ENCODE assay signal across 22 cellular contexts in the genomic region with DNA sequence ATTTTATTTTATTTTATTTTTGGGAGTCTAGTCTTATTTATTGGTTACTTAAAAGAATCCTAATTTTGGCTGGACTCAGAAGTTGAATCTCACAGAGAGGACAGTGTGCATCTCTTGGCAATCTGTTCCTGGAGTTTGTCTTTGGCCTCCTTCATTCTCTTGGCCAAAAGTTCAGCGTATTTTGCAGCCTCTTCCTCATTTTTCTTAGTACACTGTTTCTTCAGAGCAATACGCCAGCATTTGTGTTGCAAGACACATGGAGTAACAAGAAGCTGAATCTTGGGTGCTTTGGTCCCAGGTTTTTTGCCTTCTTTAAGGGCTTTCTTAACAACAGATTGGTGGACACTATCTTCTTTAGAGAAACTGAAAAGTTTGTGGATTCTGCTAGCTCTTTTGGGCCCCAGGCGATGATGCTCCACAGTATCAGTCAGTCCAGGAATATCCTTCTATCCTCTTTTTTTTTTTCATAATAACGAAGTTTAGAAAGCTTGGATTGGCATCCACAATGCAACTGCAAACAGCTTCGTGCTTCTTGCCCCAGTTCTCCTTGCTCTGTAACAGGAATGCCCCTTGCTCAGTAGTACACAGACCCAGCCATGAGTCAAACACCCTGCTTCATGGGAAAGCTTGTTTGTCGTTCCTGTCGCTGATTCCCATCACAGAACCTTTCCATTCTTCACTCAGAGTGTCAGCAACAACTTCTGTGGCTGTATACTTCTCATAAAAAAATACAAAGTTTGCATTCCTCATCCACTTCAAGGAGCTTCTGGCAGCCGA. TPM values are rescaled to one million over a fixed set of nuclear protein-coding genes. Genes with fewer than 3 reads are reported as not detected.
DNase-seq lines count a peak whose midpoint lies in the region; ATAC-seq, FAIRE-seq and TF ChIP-seq lines count a peak whose summit lies in the region.
"Had no signal": no experiment of that assay in that cellular context is flagged by ENCODE, and none has a peak within 500 bp of the region (broad histone marks: within the 10 kb centered on the region; RNA-seq: fewer than 3 reads in every experiment).

No MANE protein-coding gene starts in this region.

- no peak overlapping the region for H4K91ac ChIP-seq in mesenchymal stem cell (ENCODE audit: low read length)

- H2AFZ ChIP-seq in K562 (ENCODE audit: low read depth, low read length) (no peak overlapping the region), mesenchymal stem cell (ENCODE audit: low read depth, low read length) (no peak overlapping the region)

- H3K27ac Mint-ChIP-seq in naive thymus-derived CD8-positive, alpha-beta T cell = no peak overlapping the region
- H3K27ac Mint-ChIP-seq: natural killer cell had no signal

- H3K27ac ChIP-seq in right atrium auricular region (no peak overlapping the region), K562 (ENCODE audit: extremely low read depth, low read depth, low read length) (no peak overlapping the region), mesenchymal stem cell (ENCODE audit: low read length, poor library complexity, severe bottlenecking) (no peak overlapping the region), aorta (ENCODE audit: low read depth in 1 of 2, low read length in 2 of 2) (no peak overlapping the region)
- H3K27ac ChIP-seq: A549, body of pancreas, dorsolateral prefrontal cortex, RWPE1 had no signal

- H2BK5ac ChIP-seq in mesenchymal stem cell (ENCODE audit: low read depth, low read length, poor library complexity, severe bottlenecking) = no peak overlapping the region

- no peaks in the 10 kb centered on the region for H3K27me3 ChIP-seq in right atrium auricular region
- peaks cover 0 to 11% of the 10 kb centered on the region in 2 experiments; a peak in 3 of 5 replicates for H3K27me3 ChIP-seq in K562 (ENCODE audit: control insufficient read depth in 2 of 2, insufficient read depth in 2 of 2, low read length in 2 of 2)
- no peaks in the 10 kb centered on the region for H3K27me3 ChIP-seq in mesenchymal stem cell (ENCODE audit: control insufficient read depth in 1 of 2, insufficient read depth in 1 of 2, low read length in 2 of 2)
- H3K27me3 ChIP-seq in aorta (ENCODE audit: control insufficient read depth in 1 of 2, insufficient read depth in 2 of 2, low read length in 1 of 2) = no peaks in the 10 kb centered on the region
- H3K27me3 ChIP-seq: body of pancreas, dorsolateral prefrontal cortex had no signal

- ATAC-seq in Right ventricle myocardium superior (ENCODE audit: poor library complexity) = peak; percentile 61
- no peak for ATAC-seq in K562
- ATAC-seq in aorta (ENCODE audit: low FRiP score) = peak; percentile 41
- ATAC-seq in naive thymus-derived CD8-positive, alpha-beta T cell = no peak
- ATAC-seq: A549, body of pancreas, natural killer cell had no signal

- H3K79me1 ChIP-seq in mesenchymal stem cell (replicated peaks; ENCODE audit: low read length, poor library complexity, severe bottlenecking) = no peaks in the 10 kb centered on the region

- H3K4me2 ChIP-seq in K562 (ENCODE audit: insufficient read depth, low read length) (no peak overlapping the region), mesenchymal stem cell (ENCODE audit: low read length, poor library complexity, severe bottlenecking) (no peak overlapping the region)
- H3K4me2 ChIP-seq: A549 had no signal

- H3K9me3 ChIP-seq in right atrium auricular region = no peaks in the 10 kb centered on the region
- no peaks in the 10 kb centered on the region for H3K9me3 ChIP-seq in K562 (replicated peaks; ENCODE audit: control insufficient read depth, insufficient read depth, low read depth, low read length)
- H3K9me3 ChIP-seq in mesenchymal stem cell (ENCODE audit: control insufficient read depth, low read length) = no peaks in the 10 kb centered on the region
- no peaks in the 10 kb centered on the region for H3K9me3 ChIP-seq in aorta (ENCODE audit: control insufficient read depth, low read length)
- H3K9me3 ChIP-seq: A549, body of pancreas had no signal

- H2AK5ac ChIP-seq in mesenchymal stem cell (ENCODE audit: low read length, severe bottlenecking) = no peak overlapping the region

- no peak for FAIRE-seq in K562 (lab: Jason Lieb, UNC)
- FAIRE-seq: A549, HTR-8/SVneo had no signal

- H3K23ac ChIP-seq in mesenchymal stem cell (ENCODE audit: low read length in 2 of 2) = no peak overlapping the region

- no peak overlapping the region for H2BK15ac ChIP-seq in mesenchymal stem cell (ENCODE audit: low read depth, poor library complexity, severe bottlenecking)

- H3K18ac ChIP-seq in mesenchymal stem cell (ENCODE audit: low read depth in 1 of 2, low read length in 2 of 2) = peak overlapping the region in 1 of 2 experiments; percentile 80

- H3K14ac ChIP-seq in mesenchymal stem cell (ENCODE audit: low read length in 2 of 2) = no peak overlapping the region

- BruUV-seq in K562 (replicated peaks; lab: Mats Ljungman, UMichigan) = no TSS peak

- TF ChIP-seq POLR2A in K562 (conservative IDR thresholded peaks at IDR 0.05) = no peak

- H2BK120ac ChIP-seq in mesenchymal stem cell (ENCODE audit: low read depth, low read length) = no peak overlapping the region

- H3K4me3 ChIP-seq in right atrium auricular region = no peak overlapping the region
- no peak overlapping the region for H3K4me3 ChIP-seq in K562
- H3K4me3 ChIP-seq in mesenchymal stem cell (ENCODE audit: insufficient read depth in 1 of 2, low read depth in 1 of 2, low read length in 2 of 2) = peak overlapping the region in 1 of 2 experiments; percentile 1
- no peak overlapping the region for H3K4me3 ChIP-seq in aorta (ENCODE audit: low read length in 2 of 2)
- H3K4me3 ChIP-seq: A549, body of pancreas, dorsolateral prefrontal cortex had no signal

- H3K4me1 Mint-ChIP-seq in naive thymus-derived CD8-positive, alpha-beta T cell = peaks cover 0 to 3% (median 0%) of the 10 kb centered on the region in 4 donors
- H3K4me1 Mint-ChIP-seq: CD8-positive, alpha-beta memory T cell; natural killer cell had no signal

- H3K9me1 ChIP-seq in K562 (ENCODE audit: control insufficient read depth, insufficient read depth, low read length) = no peaks in the 10 kb centered on the region

- no peak overlapping the region for H3K4ac ChIP-seq in mesenchymal stem cell (ENCODE audit: low read depth in 1 of 2, low read length in 2 of 2)

- H4K20me1 ChIP-seq in K562 (replicated peaks; ENCODE audit: control insufficient read depth, insufficient read depth, low read length) = no peaks in the 10 kb centered on the region

- intact Hi-C loops in Right ventricle myocardium superior (cut with DNase I) (no loop called here), K562 (cut with micrococcal nuclease) (loop anchor here (10.0 kb wide), 1 partner anchor 215 kb away; no protein-coding TSS in a partner anchor), aorta (cut with DNase I) (no loop called here)

- H3K27me3 Mint-ChIP-seq in naive thymus-derived CD8-positive, alpha-beta T cell = no peaks in the 10 kb centered on the region

- POLR2A ChIA-PET in K562 (lab: Yijun Ruan, JAX) = interaction anchor here (1.0 kb wide), 1 partner anchor 12 kb away, joined by 3 read pairs; no protein-coding TSS in a partner anchor
- POLR2A ChIA-PET in naive thymus-derived CD8-positive, alpha-beta T cell (lab: Charles Lee) = no interaction called here

- peaks cover 0 to 10% (median 0%) of the 10 kb centered on the region in 9 donors for H3K9me3 Mint-ChIP-seq in naive thymus-derived CD8-positive, alpha-beta T cell
- H3K9me3 Mint-ChIP-seq: CD8-positive, alpha-beta memory T cell; natural killer cell had no signal

- WGBS in K562 (ENCODE audit: insufficient coverage, low coverage, missing lambda C conversion rate) = 0% methylated on average over 8 of the region's 8 CpGs
- 84% methylated on average over 8 of the region's 8 CpGs for WGBS in mesenchymal stem cell
- 82 to 86% methylated on average over 8 of the region's 8 CpGs for WGBS in aorta, 2 donors

- H3K36me3 ChIP-seq in right atrium auricular region (no peaks in the 10 kb centered on the region), K562 (ENCODE audit: control insufficient read depth, insufficient read depth, low read length) (no peaks in the 10 kb centered on the region), mesenchymal stem cell (ENCODE audit: control insufficient read depth in 1 of 2, insufficient read depth in 2 of 2, low read depth in 1 of 2, low read length in 2 of 2) (no peaks in the 10 kb centered on the region), aorta (ENCODE audit: control insufficient read depth in 1 of 2, insufficient read depth in 2 of 2, low read length in 1 of 2) (no peaks in the 10 kb centered on the region)

- in situ Hi-C loops in K562 (cut with MboI) = no loop called here

- TF ChIP-seq EP300 in K562 (IDR thresholded peaks at IDR 0.05; ENCODE audit: low read length) = no peak

- CTCF ChIA-PET in K562 (lab: Yijun Ruan, JAX; ENCODE audit: low intra/inter-chr PET ratio) = no interaction called here

- H3K36me3 Mint-ChIP-seq in naive thymus-derived CD8-positive, alpha-beta T cell = peaks cover 0 to 3% (median 0%) of the 10 kb centered on the region in 3 donors
- H3K36me3 Mint-ChIP-seq: CD8-positive, alpha-beta memory T cell; natural killer cell had no signal

- H3K79me2 ChIP-seq in K562 (ENCODE audit: control insufficient read depth, insufficient read depth, low read length) = no peaks in the 10 kb centered on the region

- TF ChIP-seq RAD21 in K562 (CRISPR knock-in tag; conservative IDR thresholded peaks at IDR 0.05 in 1 of 2, IDR thresholded peaks at IDR 0.05 in 1 of 2) = no peak

- no peak for DNase-seq in Right ventricle myocardium superior
- DNase-seq in right atrium auricular region (ENCODE audit: low spot score) = no peak
- no peak for DNase-seq in K562 (ENCODE audit: extremely low read depth in 1 of 4, low spot score in 3 of 4)
- no peak for DNase-seq in mesenchymal stem cell
- DNase-seq in aorta = no peak
- DNase-seq in stimulated activated naive CD4-positive, alpha-beta T cell treated with Interleukin-2 at 50 U/mL for 16 hours (lab: John Stamatoyannopoulos, UW) = no peak
- no peak for DNase-seq in central memory CD4-positive, alpha-beta T cell
- no peak for DNase-seq in naive thymus-derived CD8-positive, alpha-beta T cell
- DNase-seq: activated CD4-positive, CD25-positive, alpha-beta regulatory T cell treated with anti-CD3 and anti-CD28 coated beads, Interleukin-2, amount 50 U/mL, for 72 hours; activated CD8-positive, alpha-beta memory T cell treated with anti-CD3 and anti-CD28 coated beads, Interleukin-2, amount 50 U/mL, for 48 hours; CD8-positive, alpha-beta memory T cell; dorsolateral prefrontal cortex; GOT3; MM.1S; natural killer cell; NCI-H82; retina; stimulated activated CD4-positive, alpha-beta T cell treated with anti-CD3 and anti-CD28 coated beads, Interleukin-2, amount 100 ng/mL, for 24 hours had no signal

- H4K8ac ChIP-seq in mesenchymal stem cell (ENCODE audit: low read length) = peak overlapping the region; percentile 13

- TF ChIP-seq CTCF in right atrium auricular region (IDR thresholded peaks at IDR 0.05) (no peak), K562 (IDR thresholded peaks at IDR 0.05 in 2 of 3, conservative IDR thresholded peaks at IDR 0.05 in 1 of 3; ENCODE audit: insufficient read depth in 2 of 3, low read depth in 1 of 3, low read length in 3 of 3) (no peak)

- H3K9ac ChIP-seq in K562 (ENCODE audit: insufficient read depth in 1 of 2, low read depth in 2 of 2, low read length in 2 of 2) (no peak overlapping the region), mesenchymal stem cell (ENCODE audit: low read length) (peak overlapping the region; percentile 74)

- H3K4me1 ChIP-seq in right atrium auricular region (peaks cover 0 to 5% of the 10 kb centered on the region in 2 donors), K562 (replicated peaks in 1 of 2; ENCODE audit: control insufficient read depth in 2 of 2, insufficient read depth in 2 of 2, low read length in 2 of 2) (no peaks in the 10 kb centered on the region), mesenchymal stem cell (ENCODE audit: control insufficient read depth, insufficient read depth, low read depth, low read length) (no peaks in the 10 kb centered on the region), aorta (ENCODE audit: control insufficient read depth in 1 of 2, insufficient read depth in 2 of 2, low read length in 2 of 2) (no peaks in the 10 kb centered on the region)
- H3K4me1 ChIP-seq: A549, body of pancreas had no signal

- H2BK12ac ChIP-seq in mesenchymal stem cell (ENCODE audit: low read length in 2 of 2) = no peak overlapping the region

- no peak overlapping the region for H3K4me3 Mint-ChIP-seq in naive thymus-derived CD8-positive, alpha-beta T cell
- H3K4me3 Mint-ChIP-seq: CD8-positive, alpha-beta memory T cell; natural killer cell had no signal

RNA-seq across cellular contexts. Expression of gene RFX8, which starts 34.8 kb away (rescaled TPM):
- total RNA-seq in Right ventricle myocardium superior (not detected), right atrium auricular region (under 1 TPM in 1 of 2 donors, not detected in 1; 0.35 TPM), K562 (2014; rRNA removed) (not detected in 2 replicates), K562 (2014; rRNA removed; fragmentation: Illumina TruSeq; extraction: Trizol) (not detected in 2 replicates), K562 (2015; rRNA removed; fragmentation: Illumina TruSeq; extraction: Trizol) (not detected in 2 replicates), K562 (2021) (not detected in 2 replicates), aorta (1 to 10 TPM in 1 of 2 donors, under 1 TPM in 1; 0.96 to 1.0 TPM)
- not detected in 2 replicates for total RNA-seq in K562 (2011; cell fraction: chromatin; rRNA removed; ENCODE audit: low replicate concordance)
- not detected in 2 replicates for total RNA-seq in K562 (2011; cell fraction: nucleolus; rRNA removed)
- total RNA-seq in K562 (2011; cell fraction: nucleoplasm; rRNA removed) = not detected in 2 replicates
- polyA plus RNA-seq in K562 (2011; rRNA removed) (not detected in 2 replicates), K562 (2014; fragmentation: Illumina TruSeq; extraction: Trizol) (not detected in 2 replicates), K562 (2014; fragmentation: Nextera tagmentation; extraction: Ambion mirVana) (not detected), K562 (2014; rRNA removed) (not detected in 2 replicates), aorta (1 to 10 TPM in 1 of 2 donors, not detected in 1; 2.1 TPM)
- not detected in 2 replicates for polyA plus RNA-seq in K562 (2011; cell fraction: cytosol; rRNA removed)
- not detected in 2 replicates for polyA plus RNA-seq in K562 (2011; cell fraction: nucleus; rRNA removed)
- not detected in 2 replicates for polyA plus RNA-seq in K562 (2012)
- polyA minus RNA-seq in K562 (2011; rRNA and poly(A)+ RNA removed) = not detected in 2 replicates
- polyA minus RNA-seq in K562 (2011; cell fraction: cytosol; rRNA and poly(A)+ RNA removed) = not detected in 2 replicates
- polyA minus RNA-seq in K562 (2011; cell fraction: nucleus; rRNA and poly(A)+ RNA removed) = not detected in 2 replicates
- 0.55 TPM for polyA plus RNA-seq in mesenchymal stem cell (2013, experiment 1 of 2)
- 0.66 TPM for polyA plus RNA-seq in mesenchymal stem cell (2013, experiment 2 of 2)
- not detected for total RNA-seq in naive thymus-derived CD8-positive, alpha-beta T cell
- polyA plus RNA-seq in naive thymus-derived CD8-positive, alpha-beta T cell = not detected
- total RNA-seq: body of pancreas; CD8-positive, alpha-beta memory T cell had no signal
- polyA plus RNA-seq: A549; CD8-positive, alpha-beta memory T cell had no signal

Comparison
In these comparisons a context has a peak if more than half of its experiments do, and no peak if none do; other contexts are left out.
1. ATAC-seq: peak in Right ventricle myocardium superior (single experiment) and aorta (single experiment); none in K562 (single experiment) and naive thymus-derived CD8-positive, alpha-beta T cell (0 of 2).